In the genomic region with DNA sequence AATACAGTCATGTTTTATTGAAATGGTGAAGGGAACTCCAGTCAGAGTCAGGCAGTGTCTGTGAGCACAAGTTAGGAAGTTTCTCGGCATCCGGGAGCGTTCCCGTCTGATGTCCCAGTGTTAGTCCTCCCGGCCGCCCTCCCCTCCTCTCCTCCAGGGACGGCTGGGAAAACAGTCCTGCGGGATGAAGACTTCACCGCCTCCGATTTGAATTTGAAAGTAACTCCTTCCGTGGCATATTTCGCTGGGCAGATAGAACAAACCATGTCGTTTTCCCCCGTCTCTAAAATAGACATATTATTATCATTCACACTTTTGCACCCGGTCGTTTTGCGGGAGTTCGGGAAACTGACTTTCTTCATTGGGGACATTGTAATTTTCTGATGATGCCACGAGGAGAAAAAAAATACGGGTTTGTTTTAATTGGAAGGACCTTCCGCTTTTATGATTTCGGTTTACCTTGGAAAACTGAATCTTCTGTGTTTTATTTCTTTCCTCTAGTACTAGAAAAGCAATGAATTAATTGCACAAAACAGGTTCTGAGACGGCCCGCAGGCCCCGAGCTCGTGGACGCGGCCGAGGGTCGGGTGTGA, we compare ENCODE assay signal across 8 cellular contexts.
DNase-seq lines count a peak whose midpoint lies in the region; ATAC-seq and TF ChIP-seq lines count a peak whose summit lies in the region.

No MANE protein-coding gene starts in this region.

- H3K4me1 Mint-ChIP-seq in CD14-positive monocyte (peaks cover 16% of the 10 kb centered on the region), endothelial cell (ENCODE audit: unreplicated experiment) (peaks cover 8% of the 10 kb centered on the region), neural progenitor cell (peaks cover 59% of the 10 kb centered on the region)

- H3K4me2 ChIP-seq in Karpas-422 (ENCODE audit: low read depth, low read length, poor library complexity, severe bottlenecking) (peak overlapping the region; percentile 69), neural progenitor cell (peak overlapping the region; percentile 59)

- H3F3A ChIP-seq in neural progenitor cell (ENCODE audit: low read depth): peaks cover 59% of the 10 kb centered on the region

- no peaks in the 10 kb centered on the region for H3K9me3 ChIP-seq in Karpas-422 (ENCODE audit: low read length)
- no peaks in the 10 kb centered on the region for H3K9me3 ChIP-seq in neural progenitor cell (ENCODE audit: low read depth)

- no peak overlapping the region for H3K9ac ChIP-seq in Karpas-422 (ENCODE audit: low read length)
- H3K9ac ChIP-seq in neural progenitor cell: no peak overlapping the region

- H3K27ac Mint-ChIP-seq in CD14-positive monocyte: peak overlapping the region in 1 of 7 donors; percentile 1
- H3K27ac Mint-ChIP-seq in endothelial cell (ENCODE audit: unreplicated experiment): no peak overlapping the region
- no peak overlapping the region for H3K27ac Mint-ChIP-seq in neural progenitor cell

- peak overlapping the region; percentile 43 for H3K4me3 ChIP-seq in Karpas-422 (ENCODE audit: low read length)
- peak overlapping the region; percentile 31 for H3K4me3 ChIP-seq in neural progenitor cell

- H3K9me2 ChIP-seq in Karpas-422 (replicated peaks; ENCODE audit: insufficient read depth, low read length): no peaks in the 10 kb centered on the region

- H3K36me3 ChIP-seq in Karpas-422 (ENCODE audit: insufficient read depth, low read length): no peaks in the 10 kb centered on the region
- no peaks in the 10 kb centered on the region for H3K36me3 ChIP-seq in neural progenitor cell

- DNase-seq in CD14-positive monocyte (ENCODE audit: low spot score) (no peak), Karpas-422 (no peak), endothelial cell (ENCODE audit: low spot score) (peak; percentile 26), neural progenitor cell (ENCODE audit: low spot score) (peak; percentile 39), hepatic stellate cell (ENCODE audit: low spot score) (no peak), KBM-7 (no peak)

- H3K27me3 ChIP-seq in Karpas-422 (ENCODE audit: low read length) (no peaks in the 10 kb centered on the region), neural progenitor cell (peaks cover 19% of the 10 kb centered on the region)

- H2AFZ ChIP-seq in Karpas-422 (ENCODE audit: low read length): no peak overlapping the region
- H2AFZ ChIP-seq in neural progenitor cell (replicated peaks): no peak overlapping the region

- H3K4me3 Mint-ChIP-seq in CD14-positive monocyte: peak overlapping the region; percentile 61 to 91
- peak overlapping the region; percentile 72 for H3K4me3 Mint-ChIP-seq in endothelial cell (ENCODE audit: unreplicated experiment)
- H3K4me3 Mint-ChIP-seq in neural progenitor cell: no peak overlapping the region

- no peak for TF ChIP-seq CTCF in CD14-positive monocyte (IDR thresholded peaks at IDR 0.05)
- TF ChIP-seq CTCF in endothelial cell (IDR thresholded peaks at IDR 0.05; ENCODE audit: unreplicated experiment): no peak
- TF ChIP-seq CTCF in neural progenitor cell (IDR thresholded peaks at IDR 0.05): no peak

- in situ Hi-C loops in KBM-7 (cut with MboI; ENCODE audit: low pct_unique_long_range_greater_than_20kb, low sequenced_read_pairs): loop anchor here (25.0 kb wide), 1 partner anchor 642 kb away; no protein-coding TSS in a partner anchor

- intact Hi-C loops in CD14-positive monocyte (cut with micrococcal nuclease): no loop called here

- H3K27ac ChIP-seq in Karpas-422 (ENCODE audit: low read length) (peak overlapping the region; percentile 89), neural progenitor cell (no peak overlapping the region)

- H3K9me3 Mint-ChIP-seq in CD14-positive monocyte (peaks cover 0 to 9% (median 4%) of the 10 kb centered on the region in 7 donors), endothelial cell (ENCODE audit: unreplicated experiment) (no peaks in the 10 kb centered on the region), neural progenitor cell (peaks cover 21% of the 10 kb centered on the region)

- ATAC-seq in HG03520 (IDR thresholded peaks at IDR 0.05; ENCODE audit: unreplicated experiment): no peak
- no peak for ATAC-seq in GM21360 (IDR thresholded peaks at IDR 0.05; ENCODE audit: unreplicated experiment)

- H3K4me1 ChIP-seq in Karpas-422 (ENCODE audit: low read length): peaks cover 60% of the 10 kb centered on the region
- peaks cover 63% of the 10 kb centered on the region for H3K4me1 ChIP-seq in neural progenitor cell

- H4K20me1 ChIP-seq in Karpas-422 (ENCODE audit: insufficient read depth, low read depth, low read length): no peaks in the 10 kb centered on the region
- no peaks in the 10 kb centered on the region for H4K20me1 ChIP-seq in neural progenitor cell (ENCODE audit: low read depth)

- H3K79me2 ChIP-seq in Karpas-422 (ENCODE audit: low read length) (no peaks in the 10 kb centered on the region), neural progenitor cell (ENCODE audit: low read depth) (no peaks in the 10 kb centered on the region)

- no peaks in the 10 kb centered on the region for H3K36me3 Mint-ChIP-seq in CD14-positive monocyte
- H3K36me3 Mint-ChIP-seq in endothelial cell (ENCODE audit: low read depth, unreplicated experiment): no peaks in the 10 kb centered on the region
- peaks cover 35% of the 10 kb centered on the region for H3K36me3 Mint-ChIP-seq in neural progenitor cell

- H3K27me3 Mint-ChIP-seq in CD14-positive monocyte (ENCODE audit: low read depth in 3 of 3) (peaks cover 57 to 73% (median 64%) of the 10 kb centered on the region in 3 donors), endothelial cell (ENCODE audit: unreplicated experiment) (peaks cover 13% of the 10 kb centered on the region), neural progenitor cell (ENCODE audit: insufficient read depth, low read depth) (peaks cover 13% of the 10 kb centered on the region)

Comparison
In these comparisons a context has a peak if more than half of its experiments do, and no peak if none do; other contexts are left out.
1. DNase-seq: peak in endothelial cell (single experiment) and neural progenitor cell (single experiment); none in CD14-positive monocyte (single experiment), Karpas-422 (single experiment), hepatic stellate cell (single experiment) and KBM-7 (single experiment).